In the genomic region with DNA sequence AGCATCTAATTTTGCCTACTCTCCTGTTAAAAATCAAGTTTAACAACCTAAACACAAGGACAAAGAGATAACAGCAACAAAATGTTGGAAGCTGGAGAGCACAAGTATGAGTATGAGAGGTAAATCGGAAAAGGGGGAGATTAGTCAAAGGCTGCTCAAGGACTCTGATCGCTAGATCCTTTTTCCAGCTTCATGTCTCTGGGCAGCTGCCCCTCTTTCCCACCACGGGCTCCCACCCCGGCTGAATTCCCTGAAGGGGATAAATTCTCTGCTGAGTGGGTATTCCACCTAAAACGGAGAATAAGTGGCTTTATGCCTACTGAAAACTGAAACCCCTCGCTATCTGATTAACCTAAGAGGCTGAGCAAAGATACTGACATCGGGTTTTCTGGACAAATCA, we compare ENCODE assay signal across 1 cellular context.
TF ChIP-seq lines count a peak whose summit lies in the region.

No MANE protein-coding gene starts in this region.

TF ChIP-seq in GM23338, 12 proteins besides CTCF, POLR2A, EP300 and RAD21 (continued from another document):
- TF ChIP-seq, protein P1, sequence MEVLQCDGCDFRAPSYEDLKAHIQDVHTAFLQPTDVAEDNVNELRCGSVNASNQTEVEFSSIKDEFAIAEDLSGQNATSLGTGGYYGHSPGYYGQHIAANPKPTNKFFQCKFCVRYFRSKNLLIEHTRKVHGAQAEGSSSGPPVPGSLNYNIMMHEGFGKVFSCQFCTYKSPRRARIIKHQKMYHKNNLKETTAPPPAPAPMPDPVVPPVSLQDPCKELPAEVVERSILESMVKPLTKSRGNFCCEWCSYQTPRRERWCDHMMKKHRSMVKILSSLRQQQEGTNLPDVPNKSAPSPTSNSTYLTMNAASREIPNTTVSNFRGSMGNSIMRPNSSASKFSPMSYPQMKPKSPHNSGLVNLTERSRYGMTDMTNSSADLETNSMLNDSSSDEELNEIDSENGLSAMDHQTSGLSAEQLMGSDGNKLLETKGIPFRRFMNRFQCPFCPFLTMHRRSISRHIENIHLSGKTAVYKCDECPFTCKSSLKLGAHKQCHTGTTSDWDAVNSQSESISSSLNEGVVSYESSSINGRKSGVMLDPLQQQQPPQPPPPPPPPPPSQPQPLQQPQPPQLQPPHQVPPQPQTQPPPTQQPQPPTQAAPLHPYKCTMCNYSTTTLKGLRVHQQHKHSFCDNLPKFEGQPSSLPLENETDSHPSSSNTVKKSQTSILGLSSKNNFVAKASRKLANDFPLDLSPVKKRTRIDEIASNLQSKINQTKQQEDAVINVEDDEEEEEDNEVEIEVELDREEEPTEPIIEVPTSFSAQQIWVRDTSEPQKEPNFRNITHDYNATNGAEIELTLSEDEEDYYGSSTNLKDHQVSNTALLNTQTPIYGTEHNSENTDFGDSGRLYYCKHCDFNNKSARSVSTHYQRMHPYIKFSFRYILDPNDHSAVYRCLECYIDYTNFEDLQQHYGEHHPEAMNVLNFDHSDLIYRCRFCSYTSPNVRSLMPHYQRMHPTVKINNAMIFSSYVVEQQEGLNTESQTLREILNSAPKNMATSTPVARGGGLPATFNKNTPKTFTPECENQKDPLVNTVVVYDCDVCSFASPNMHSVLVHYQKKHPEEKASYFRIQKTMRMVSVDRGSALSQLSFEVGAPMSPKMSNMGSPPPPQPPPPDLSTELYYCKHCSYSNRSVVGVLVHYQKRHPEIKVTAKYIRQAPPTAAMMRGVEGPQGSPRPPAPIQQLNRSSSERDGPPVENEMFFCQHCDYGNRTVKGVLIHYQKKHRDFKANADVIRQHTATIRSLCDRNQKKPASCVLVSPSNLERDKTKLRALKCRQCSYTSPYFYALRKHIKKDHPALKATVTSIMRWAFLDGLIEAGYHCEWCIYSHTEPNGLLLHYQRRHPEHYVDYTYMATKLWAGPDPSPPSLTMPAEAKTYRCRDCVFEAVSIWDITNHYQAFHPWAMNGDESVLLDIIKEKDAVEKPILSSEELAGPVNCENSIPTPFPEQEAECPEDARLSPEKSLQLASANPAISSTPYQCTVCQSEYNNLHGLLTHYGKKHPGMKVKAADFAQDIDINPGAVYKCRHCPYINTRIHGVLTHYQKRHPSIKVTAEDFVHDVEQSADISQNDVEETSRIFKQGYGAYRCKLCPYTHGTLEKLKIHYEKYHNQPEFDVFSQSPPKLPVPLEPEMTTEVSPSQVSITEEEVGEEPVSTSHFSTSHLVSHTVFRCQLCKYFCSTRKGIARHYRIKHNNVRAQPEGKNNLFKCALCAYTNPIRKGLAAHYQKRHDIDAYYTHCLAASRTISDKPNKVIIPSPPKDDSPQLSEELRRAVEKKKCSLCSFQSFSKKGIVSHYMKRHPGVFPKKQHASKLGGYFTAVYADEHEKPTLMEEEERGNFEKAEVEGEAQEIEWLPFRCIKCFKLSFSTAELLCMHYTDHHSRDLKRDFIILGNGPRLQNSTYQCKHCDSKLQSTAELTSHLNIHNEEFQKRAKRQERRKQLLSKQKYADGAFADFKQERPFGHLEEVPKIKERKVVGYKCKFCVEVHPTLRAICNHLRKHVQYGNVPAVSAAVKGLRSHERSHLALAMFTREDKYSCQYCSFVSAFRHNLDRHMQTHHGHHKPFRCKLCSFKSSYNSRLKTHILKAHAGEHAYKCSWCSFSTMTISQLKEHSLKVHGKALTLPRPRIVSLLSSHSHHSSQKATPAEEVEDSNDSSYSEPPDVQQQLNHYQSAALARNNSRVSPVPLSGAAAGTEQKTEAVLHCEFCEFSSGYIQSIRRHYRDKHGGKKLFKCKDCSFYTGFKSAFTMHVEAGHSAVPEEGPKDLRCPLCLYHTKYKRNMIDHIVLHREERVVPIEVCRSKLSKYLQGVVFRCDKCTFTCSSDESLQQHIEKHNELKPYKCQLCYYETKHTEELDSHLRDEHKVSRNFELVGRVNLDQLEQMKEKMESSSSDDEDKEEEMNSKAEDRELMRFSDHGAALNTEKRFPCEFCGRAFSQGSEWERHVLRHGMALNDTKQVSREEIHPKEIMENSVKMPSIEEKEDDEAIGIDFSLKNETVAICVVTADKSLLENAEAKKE (CRISPR knock-in tag; IDR thresholded peaks at IDR 0.05), result no peak
- no peak for TF ChIP-seq CREB1 (CRISPR knock-in tag; IDR thresholded peaks at IDR 0.05; ENCODE audit: low read depth)
- TF ChIP-seq JUNB (IDR thresholded peaks at IDR 0.05; ENCODE audit: unreplicated experiment), result no peak
- no peak for TF ChIP-seq ZNF114 (CRISPR knock-in tag; IDR thresholded peaks at IDR 0.05)
